1 cellular context compared by ENCODE assay signal in genomic region chr2:223654384-223654915, GRCh38.
A peak's percentile ranks its signal among the peaks of the same experiment; 100 is the strongest.
TF ChIP-seq lines count a peak whose summit lies in the region.

No MANE protein-coding gene starts in this region.

TF ChIP-seq in IMR-90, 13 proteins besides CTCF, POLR2A, EP300 and RAD21:
- TF ChIP-seq CEBPB (IDR thresholded peaks at IDR 0.05; ENCODE audit: low read depth, low read length) = peak; percentile 61
- no peak for TF ChIP-seq SMC3 (IDR thresholded peaks at IDR 0.05; ENCODE audit: low read depth, low read length)
